Comparison of ENCODE assay signal across 8 cellular contexts in the genomic region with DNA sequence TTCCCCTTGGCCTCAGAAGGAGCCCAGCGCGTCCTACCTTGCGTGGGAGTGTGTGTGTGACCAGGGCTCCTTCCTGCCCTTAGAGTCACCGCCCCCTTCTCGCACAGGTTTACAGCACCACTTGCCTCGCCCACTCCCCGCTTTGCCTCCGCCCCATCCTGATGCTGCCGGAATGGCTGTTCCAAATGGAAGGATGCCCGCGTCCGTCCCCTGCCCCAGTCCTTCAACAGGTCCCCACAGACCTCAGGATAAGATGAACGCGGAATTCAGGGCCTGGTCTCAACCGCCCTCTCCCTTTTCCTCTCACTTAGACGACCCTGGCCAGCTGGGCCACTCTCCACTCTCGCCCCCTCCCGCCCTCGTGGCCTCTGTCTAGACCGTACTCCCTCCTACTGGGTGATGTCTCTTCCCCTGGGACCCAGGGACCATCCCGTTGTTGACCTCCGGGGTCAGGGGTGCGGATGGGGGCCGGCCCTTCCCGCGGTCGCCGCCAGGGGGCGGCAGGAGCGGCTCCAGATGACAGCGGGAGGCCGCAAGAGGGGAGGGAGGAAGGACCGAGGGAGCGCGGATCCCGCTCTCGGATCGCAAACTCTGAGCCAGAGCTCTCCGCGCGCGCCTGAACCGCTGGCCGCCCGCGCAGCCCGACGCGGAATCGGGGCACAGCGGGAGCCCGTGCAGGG. TPM values are rescaled to one million over a fixed set of nuclear protein-coding genes. Genes with fewer than 3 reads are reported as not detected.
DNase-seq lines count a peak whose midpoint lies in the region; ATAC-seq, FAIRE-seq and TF ChIP-seq lines count a peak whose summit lies in the region.

A gene (plus strand): TSS at position 585 of the 680 bp plus-strand sequence.

- peaks cover 3% of the 10 kb centered on the region for H3K36me3 Mint-ChIP-seq in type B pancreatic cell

- H3K4me3 ChIP-seq in AG09309 (ENCODE audit: control insufficient read depth, low read depth, low read length) (peak within 1 kb of the TSS; percentile 67), PC-3 (ENCODE audit: low read length) (peak within 1 kb of the TSS; percentile 81), osteoblast (ENCODE audit: insufficient read depth, low read length) (peak within 1 kb of the TSS; percentile 81)

- peaks cover 18% of the 10 kb centered on the region for H3F3A ChIP-seq in PC-3 (ENCODE audit: low read length, unreplicated experiment)

- H3K4me3 Mint-ChIP-seq in type B pancreatic cell, result peak within 1 kb of the TSS; percentile 91

- FAIRE-seq in frontal cortex (lab: Jason Lieb, UNC), result no peak

- TF ChIP-seq CTCF in AG09309 (IDR thresholded peaks at IDR 0.05; ENCODE audit: control insufficient read depth, insufficient read depth, low read depth, low read length, missing control alignments) (peak; percentile 97), PC-3 (conservative IDR thresholded peaks at IDR 0.05; ENCODE audit: low read depth, low read length) (peak; percentile 92), osteoblast (IDR thresholded peaks at IDR 0.05; ENCODE audit: extremely low read depth, low read depth, low read length) (peak; percentile 85), type B pancreatic cell (conservative IDR thresholded peaks at IDR 0.05) (peak; percentile 99)

- H3K9me3 ChIP-seq in PC-3 (ENCODE audit: low read length) (no peaks in the 10 kb centered on the region), osteoblast (ENCODE audit: low read depth, low read length) (no peaks in the 10 kb centered on the region)

- no TSS peak for BruUV-seq in PC-3 (replicated peaks; lab: Mats Ljungman, UMichigan)

- no peak for DNase-seq in AG09309 (ENCODE audit: low read depth)
- peak; percentile 82 for DNase-seq in GM19238 (ENCODE audit: insufficient read length, low spot score)
- peak; percentile 89 for DNase-seq in PC-3
- DNase-seq in activated gamma-delta T cell treated with anti-CD3 and anti-CD28 coated beads, Interleukin-2, amount 50 U/mL, for 16 hours (ENCODE audit: low read depth), result peak; percentile 5
- DNase-seq in frontal cortex (ENCODE audit: low spot score in 2 of 2), result peak; percentile 57 to 80
- DNase-seq in osteoblast (ENCODE audit: insufficient read length, low spot score, missing footprints), result peak; percentile 99
- peak; percentile 88 for DNase-seq in type B pancreatic cell (ENCODE audit: extremely low spot score, unreplicated experiment)

- no peaks in the 10 kb centered on the region for H3K27me3 ChIP-seq in PC-3 (ENCODE audit: low read length)
- H3K27me3 ChIP-seq in osteoblast (ENCODE audit: insufficient read depth, low read length), result no peaks in the 10 kb centered on the region

- ATAC-seq in HG03521 (IDR thresholded peaks at IDR 0.05; ENCODE audit: unreplicated experiment), result peak; percentile 74
- peak; percentile 69 for ATAC-seq in PC-3

- POLR2A ChIA-PET in PC-3 (lab: Charles Lee; ENCODE audit: unreplicated experiment), result no interaction called here

- H3K4me1 Mint-ChIP-seq in type B pancreatic cell (ENCODE audit: unreplicated experiment), result peaks cover 68% of the 10 kb centered on the region

- H4K20me1 ChIP-seq in PC-3 (ENCODE audit: low read length) (peaks cover 8% of the 10 kb centered on the region; the same call in 1 of the 2 replicates), osteoblast (ENCODE audit: insufficient read depth, low read length) (no peaks in the 10 kb centered on the region)

- H3K36me3 ChIP-seq in PC-3 (ENCODE audit: low read depth, low read length) (peaks cover 2% of the 10 kb centered on the region), osteoblast (ENCODE audit: insufficient read depth, low read length) (no peaks in the 10 kb centered on the region)

- peaks cover 68% of the 10 kb centered on the region for H3K4me1 ChIP-seq in PC-3 (ENCODE audit: insufficient read depth, low read length)
- H3K4me1 ChIP-seq in osteoblast (ENCODE audit: insufficient read depth, low read length), result peaks cover 10% of the 10 kb centered on the region

- no peaks in the 10 kb centered on the region for H3K9me2 ChIP-seq in PC-3 (replicated peaks; ENCODE audit: low read length)

- peak within 1 kb of the TSS; percentile 89 for H3K27ac Mint-ChIP-seq in type B pancreatic cell

- intact Hi-C loops in PC-3 (cut with micrococcal nuclease), result loop anchor here (1.0 to 10.0 kb wide), 4 partner anchors 180 to 687 kb away; a partner anchor contains a TSS

- H3K79me2 ChIP-seq in PC-3 (ENCODE audit: low read length) (peaks cover 44% of the 10 kb centered on the region), osteoblast (ENCODE audit: insufficient read depth, low read length) (peaks cover 12% of the 10 kb centered on the region)

- peak within 1 kb of the TSS; percentile 100 for H3K9ac ChIP-seq in PC-3 (ENCODE audit: low read length)

- H3K27me3 Mint-ChIP-seq in type B pancreatic cell, result peaks cover 36% of the 10 kb centered on the region

- H3K27ac ChIP-seq in PC-3 (ENCODE audit: low read length), result peak within 1 kb of the TSS; percentile 98
- H3K27ac ChIP-seq in osteoblast (ENCODE audit: low read depth, low read length), result peak within 1 kb of the TSS; percentile 51

- H3K4me2 ChIP-seq in PC-3 (ENCODE audit: low read length) (peak within 1 kb of the TSS; percentile 92), osteoblast (ENCODE audit: insufficient read depth, low read length) (peak within 1 kb of the TSS; percentile 80)

- peak within 1 kb of the TSS; percentile 37 for H2AFZ ChIP-seq in PC-3 (ENCODE audit: low read length)
- peak within 1 kb of the TSS; percentile 33 for H2AFZ ChIP-seq in osteoblast (ENCODE audit: low read length)

- H3K9me3 Mint-ChIP-seq in type B pancreatic cell, result no peaks in the 10 kb centered on the region

- CTCF ChIA-PET in PC-3 (lab: Charles Lee), result interaction anchor here (0.5 to 1.0 kb wide), 2 partner anchors 181 to 831 kb away, joined by 3 read pairs; no protein-coding TSS in a partner anchor

RNA-seq across cellular contexts. Expression of the gene that starts here (rescaled TPM):
- 29.0 and 39.3 TPM in 2 replicates for total RNA-seq in PC-3 (2014; rRNA removed)
- 1.6 TPM for total RNA-seq in frontal cortex
- 15.6 TPM in 2 replicates for total RNA-seq in osteoblast
- total RNA-seq in type B pancreatic cell (ENCODE audit: low replicate concordance), result 23.1 and 43.3 TPM in 2 replicates
